ENCODE assay signal across 2 cellular contexts in genomic region chrX:10629905-10630304, GRCh38.
TF ChIP-seq lines count a peak whose summit lies in the region.

No MANE protein-coding gene starts in this region.

TF ChIP-seq in HCT116, 20 proteins besides CTCF, POLR2A, EP300 and RAD21:
- TF ChIP-seq SP1 (IDR thresholded peaks at IDR 0.05; ENCODE audit: low read depth) (no peak), EGR1 (IDR thresholded peaks at IDR 0.05; ENCODE audit: low read depth) (no peak), YY1 (IDR thresholded peaks at IDR 0.05; ENCODE audit: extremely low read depth, insufficient replicate concordance, low read depth, low read length) (no peak), EZH2 (IDR thresholded peaks at IDR 0.05) (no peak)

TF ChIP-seq in IMR-90, 13 proteins besides CTCF, POLR2A, EP300 and RAD21:
- TF ChIP-seq SMC3 (IDR thresholded peaks at IDR 0.05; ENCODE audit: low read depth, low read length) (no peak), FOS (IDR thresholded peaks at IDR 0.05; ENCODE audit: low read depth, low read length) (no peak), BHLHE40 (IDR thresholded peaks at IDR 0.05; ENCODE audit: low read depth, low read length) (no peak), ELK1 (IDR thresholded peaks at IDR 0.05; ENCODE audit: borderline replicate concordance, low read depth, low read length) (no peak), NFE2L2 (IDR thresholded peaks at IDR 0.05; ENCODE audit: low read depth, low read length) (no peak), CHD1 (IDR thresholded peaks at IDR 0.05; ENCODE audit: low read depth, low read length) (no peak), USF2 (IDR thresholded peaks at IDR 0.05; ENCODE audit: low read depth, low read length) (no peak), CEBPB (IDR thresholded peaks at IDR 0.05; ENCODE audit: low read depth, low read length) (no peak)
